Comparison of ENCODE assay signal across 16 cellular contexts in the genomic region with DNA sequence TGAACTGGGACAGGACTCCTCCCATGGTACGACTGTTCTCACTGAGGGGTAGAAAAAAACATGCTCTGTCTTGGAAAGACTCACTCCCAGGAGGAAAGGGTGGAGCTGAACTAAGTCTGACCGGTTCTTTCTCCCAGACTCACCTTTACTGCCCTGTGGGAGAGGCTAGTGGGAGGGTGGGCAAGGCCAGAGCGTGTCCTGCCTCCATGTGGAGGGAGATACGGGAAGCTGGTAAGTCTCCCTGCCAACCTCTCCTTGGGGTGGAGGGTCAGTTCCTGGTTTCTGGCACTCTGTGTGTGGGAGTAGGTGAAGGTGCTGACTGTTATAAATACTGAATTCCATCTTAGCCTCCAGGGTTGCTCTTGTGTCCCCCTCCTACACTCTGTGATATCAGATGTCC. TPM values are rescaled to one million over a fixed set of nuclear protein-coding genes. Genes with fewer than 3 reads are reported as not detected.
DNase-seq lines count a peak whose midpoint lies in the region; ATAC-seq and TF ChIP-seq lines count a peak whose summit lies in the region.
"Had no signal": no experiment of that assay in that cellular context is flagged by ENCODE, and none has a peak within 500 bp of the region (broad histone marks: within the 10 kb centered on the region; RNA-seq: fewer than 3 reads in every experiment).

No MANE protein-coding gene starts in this region.

- no peak overlapping the region for H3K27ac Mint-ChIP-seq in neural progenitor cell
- H3K27ac Mint-ChIP-seq: activated naive CD4-positive, alpha-beta T cell treated with anti-CD3 and anti-CD28 coated beads, Interleukin-2, amount 10 ng/mL, durations not matched to agents 7 days and 5 days had no signal

- H3K27me3 Mint-ChIP-seq in neural progenitor cell (ENCODE audit: insufficient read depth, low read depth): peaks cover 2% of the 10 kb centered on the region

- H3K9me3 Mint-ChIP-seq in neural progenitor cell: no peaks in the 10 kb centered on the region
- H3K9me3 Mint-ChIP-seq: activated naive CD4-positive, alpha-beta T cell treated with anti-CD3 and anti-CD28 coated beads, Interleukin-2, amount 10 ng/mL, durations not matched to agents 7 days and 5 days had no signal

- H3K9ac ChIP-seq in neural progenitor cell: no peak overlapping the region

- 49 to 59% methylated on average over 4 of the region's 4 CpGs for WGBS in heart right ventricle, 2 donors
- 35% methylated on average over 4 of the region's 4 CpGs for WGBS in right cardiac atrium

- intact Hi-C loops in heart right ventricle (cut with DNase I): loop anchor here in 1 of 10 donors (10.0 kb wide), 1 partner anchor 127 kb away; no protein-coding TSS in a partner anchor
- intact Hi-C loops in cardiac septum (cut with DNase I): no loop called here
- intact Hi-C loops in right cardiac atrium (cut with DNase I): no loop called here

- H3K36me3 Mint-ChIP-seq in neural progenitor cell: no peaks in the 10 kb centered on the region
- H3K36me3 Mint-ChIP-seq: activated naive CD4-positive, alpha-beta T cell treated with anti-CD3 and anti-CD28 coated beads, Interleukin-2, amount 10 ng/mL, durations not matched to agents 7 days and 5 days had no signal

- H3K79me2 ChIP-seq in neural progenitor cell (ENCODE audit: low read depth): no peaks in the 10 kb centered on the region

- H4K20me1 ChIP-seq in neural progenitor cell (ENCODE audit: low read depth): no peaks in the 10 kb centered on the region

- no peaks in the 10 kb centered on the region for H3F3A ChIP-seq in neural progenitor cell (ENCODE audit: low read depth)

- H3K9me3 ChIP-seq in heart right ventricle (no peaks in the 10 kb centered on the region), right cardiac atrium (ENCODE audit: control insufficient read depth, low read length) (no peaks in the 10 kb centered on the region), neural progenitor cell (ENCODE audit: low read depth) (no peaks in the 10 kb centered on the region)

- H3K36me3 ChIP-seq in heart right ventricle: no peaks in the 10 kb centered on the region
- H3K36me3 ChIP-seq in neural progenitor cell: no peaks in the 10 kb centered on the region
- H3K36me3 ChIP-seq: brain microvascular endothelial cell had no signal

- H2AFZ ChIP-seq in neural progenitor cell (replicated peaks): peak overlapping the region; percentile 75

- H3K4me3 ChIP-seq in heart right ventricle: no peak overlapping the region
- no peak overlapping the region for H3K4me3 ChIP-seq in right cardiac atrium (ENCODE audit: low read length)
- no peak overlapping the region for H3K4me3 ChIP-seq in neural progenitor cell

- H3K4me1 ChIP-seq in heart right ventricle (peaks cover 0 to 7% (median 0%) of the 10 kb centered on the region in 9 donors), right cardiac atrium (ENCODE audit: control insufficient read depth, insufficient read depth, low read length) (no peaks in the 10 kb centered on the region), neural progenitor cell (no peaks in the 10 kb centered on the region)

- H3K27me3 ChIP-seq in heart right ventricle: no peaks in the 10 kb centered on the region
- H3K27me3 ChIP-seq in right cardiac atrium (ENCODE audit: control insufficient read depth, insufficient read depth): no peaks in the 10 kb centered on the region
- H3K27me3 ChIP-seq in neural progenitor cell: no peaks in the 10 kb centered on the region
- H3K27me3 ChIP-seq: brain microvascular endothelial cell had no signal

- no peak overlapping the region for H3K4me2 ChIP-seq in neural progenitor cell

- TF ChIP-seq CTCF in heart right ventricle (IDR thresholded peaks at IDR 0.05) (no peak), neural progenitor cell (IDR thresholded peaks at IDR 0.05) (no peak)

- peaks cover 14% of the 10 kb centered on the region for H3K4me1 Mint-ChIP-seq in neural progenitor cell
- H3K4me1 Mint-ChIP-seq: activated naive CD4-positive, alpha-beta T cell treated with anti-CD3 and anti-CD28 coated beads, Interleukin-2, amount 10 ng/mL, durations not matched to agents 7 days and 5 days had no signal

- H3K27ac ChIP-seq in heart right ventricle (no peak overlapping the region), right cardiac atrium (ENCODE audit: low read length) (no peak overlapping the region), neural progenitor cell (no peak overlapping the region)
- H3K27ac ChIP-seq: brain microvascular endothelial cell had no signal

- H3K4me3 Mint-ChIP-seq in neural progenitor cell: no peak overlapping the region
- H3K4me3 Mint-ChIP-seq: activated naive CD4-positive, alpha-beta T cell treated with anti-CD3 and anti-CD28 coated beads, Interleukin-2, amount 10 ng/mL, durations not matched to agents 7 days and 5 days had no signal

- DNase-seq in heart right ventricle (no peak), cardiac septum (ENCODE audit: low spot score) (no peak), right cardiac atrium (no peak), neural progenitor cell (ENCODE audit: low spot score) (no peak), AG08396 (ENCODE audit: low spot score) (no peak), midbrain (lab: John Stamatoyannopoulos, UW) (no peak), NCI-H2081 (lab: John Stamatoyannopoulos, UW) (no peak)
- DNase-seq: activated naive CD4-positive, alpha-beta T cell treated with anti-CD3 and anti-CD28 coated beads, Interleukin-2, amount 10 ng/mL, durations not matched to agents 7 days and 5 days; brain microvascular endothelial cell; COR-L47; effector CD4-positive, alpha-beta T cell; GDM1; NCI-H1417; stimulated activated CD4-positive, alpha-beta T cell treated with anti-CD3 and anti-CD28 coated beads, Interleukin-2, amount 100 ng/mL, for 48 hours had no signal

- ATAC-seq in heart right ventricle (peak in 6 of 8 donors; percentile 19 to 38 (median 22)), right cardiac atrium (peak; percentile 62 to 92), HG02798 (IDR thresholded peaks at IDR 0.05; ENCODE audit: poor library complexity, unreplicated experiment) (no peak)

RNA-seq across cellular contexts. Expression of gene FAM20A, which starts 26.8 kb away (rescaled TPM):
- total RNA-seq in heart right ventricle: 10 to 100 TPM in 1 of 10 donors, 1 to 10 TPM in 9; 3.1 to 18.1 (median 7.7) TPM
- 10 to 100 TPM in 1 of 2 donors, 1 to 10 TPM in 1; 3.1 to 12.4 TPM for polyA plus RNA-seq in heart right ventricle
- total RNA-seq in cardiac septum: 14.7 TPM
- total RNA-seq in right cardiac atrium: 10 to 100 TPM in 1 of 4 donors, 1 to 10 TPM in 3; 2.0 to 10.1 (median 3.7) TPM
- 2.3 TPM for polyA plus RNA-seq in right cardiac atrium
- total RNA-seq in neural progenitor cell (ENCODE audit: low replicate concordance): 0.22 and 0.41 TPM in 2 replicates
- total RNA-seq: OCI-LY7 had no signal
